In the genomic region with DNA sequence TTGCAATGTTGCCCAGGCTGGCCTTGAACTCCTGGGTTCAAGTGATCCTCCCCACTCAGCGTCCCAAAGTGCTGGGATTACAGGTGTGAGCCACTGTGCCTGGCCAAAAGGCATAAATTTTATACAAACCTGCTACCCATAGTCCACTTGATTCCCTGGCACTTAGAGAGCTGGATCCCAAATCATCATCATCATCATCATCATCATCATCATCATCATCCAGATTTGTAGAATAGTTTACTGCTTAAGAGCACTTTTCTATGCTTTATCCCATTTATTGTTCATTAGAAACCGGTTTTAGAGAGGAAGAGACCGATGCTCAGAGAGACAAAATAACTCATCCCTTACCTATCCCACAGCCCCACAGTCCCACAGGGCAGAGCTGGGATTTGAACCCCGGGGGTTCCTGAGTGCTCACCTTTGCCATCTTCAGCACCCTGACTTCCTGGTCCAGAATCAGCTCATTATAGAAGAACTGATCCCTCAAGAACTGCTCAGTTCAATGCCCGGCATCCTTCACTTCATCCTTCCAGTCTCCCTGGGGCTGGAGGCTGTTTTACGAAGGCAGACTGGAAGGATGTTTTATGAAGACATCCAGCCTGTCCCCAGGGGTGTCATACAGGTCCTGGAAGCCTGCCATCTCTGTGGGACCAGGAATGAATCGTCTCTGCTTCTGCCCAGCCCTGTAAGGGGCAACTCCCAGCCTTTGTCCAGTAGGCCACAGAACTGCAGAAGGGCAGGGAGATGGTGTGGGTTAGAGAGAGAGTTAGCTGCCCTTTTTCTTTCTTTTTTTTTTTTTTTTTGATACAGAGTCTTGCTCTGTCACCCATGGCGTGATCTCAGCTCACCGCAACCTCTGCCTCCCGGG, we compare ENCODE assay signal across 9 cellular contexts. TPM values are rescaled to one million over a fixed set of nuclear protein-coding genes. Genes with fewer than 3 reads are reported as not detected.
DNase-seq lines count a peak whose midpoint lies in the region; ATAC-seq and TF ChIP-seq lines count a peak whose summit lies in the region.
"Had no signal": no experiment of that assay in that cellular context is flagged by ENCODE, and none has a peak within 500 bp of the region (broad histone marks: within the 10 kb centered on the region; RNA-seq: fewer than 3 reads in every experiment).

No MANE protein-coding gene starts in this region.

- no peak overlapping the region for H2BK12ac ChIP-seq in mesenchymal stem cell (ENCODE audit: low read length in 2 of 2)

- 91% methylated on average over 8 of the region's 10 CpGs for WGBS in mesenchymal stem cell

- H3K36me3 Mint-ChIP-seq in CD4-positive, alpha-beta memory T cell, result no peaks in the 10 kb centered on the region

- H3K9me3 ChIP-seq in CD4-positive, alpha-beta memory T cell (ENCODE audit: control insufficient read depth in 1 of 2, low read length in 2 of 2), result no peaks in the 10 kb centered on the region
- no peaks in the 10 kb centered on the region for H3K9me3 ChIP-seq in OCI-LY3 (ENCODE audit: insufficient read depth, low read length)
- no peaks in the 10 kb centered on the region for H3K9me3 ChIP-seq in mesenchymal stem cell (ENCODE audit: control insufficient read depth, low read length)
- H3K9me3 ChIP-seq: adrenal gland had no signal

- no peak overlapping the region for H2BK120ac ChIP-seq in mesenchymal stem cell (ENCODE audit: low read depth, low read length)

- no peak overlapping the region for H2BK15ac ChIP-seq in mesenchymal stem cell (ENCODE audit: low read depth, poor library complexity, severe bottlenecking)

- no peaks in the 10 kb centered on the region for H3K79me1 ChIP-seq in mesenchymal stem cell (replicated peaks; ENCODE audit: low read length, poor library complexity, severe bottlenecking)

- ATAC-seq in GM21576 (IDR thresholded peaks at IDR 0.05; ENCODE audit: unreplicated experiment), result peak; percentile 7
- no peak for ATAC-seq in HG03139 (IDR thresholded peaks at IDR 0.05; ENCODE audit: unreplicated experiment)
- ATAC-seq in GM21526 (IDR thresholded peaks at IDR 0.05; ENCODE audit: low FRiP score, unreplicated experiment), result no peak

- H3K27ac Mint-ChIP-seq in CD4-positive, alpha-beta memory T cell, result peak overlapping the region in 6 of 7 donors; percentile 84 to 97 (median 93)

- H2BK5ac ChIP-seq in mesenchymal stem cell (ENCODE audit: low read depth, low read length, poor library complexity, severe bottlenecking), result no peak overlapping the region

- H4K8ac ChIP-seq in mesenchymal stem cell (ENCODE audit: low read length), result peak overlapping the region; percentile 52

- H3K4me1 Mint-ChIP-seq in CD4-positive, alpha-beta memory T cell, result peaks cover 6 to 12% (median 10%) of the 10 kb centered on the region in 4 donors

- H3K27ac ChIP-seq in CD4-positive, alpha-beta memory T cell (ENCODE audit: low read depth, low read length), result peak overlapping the region; percentile 66
- H3K27ac ChIP-seq in OCI-LY3 (ENCODE audit: low read length) (no peak overlapping the region), mesenchymal stem cell (ENCODE audit: low read length, poor library complexity, severe bottlenecking) (no peak overlapping the region)

- peak overlapping the region; percentile 98 for H3K4me2 ChIP-seq in OCI-LY3 (ENCODE audit: low read length)
- H3K4me2 ChIP-seq in mesenchymal stem cell (ENCODE audit: low read length, poor library complexity, severe bottlenecking), result no peak overlapping the region

- H2AFZ ChIP-seq in OCI-LY3 (ENCODE audit: low read depth, low read length) (peak overlapping the region; percentile 99), mesenchymal stem cell (ENCODE audit: low read depth, low read length) (no peak overlapping the region)

- CTCF ChIA-PET in CD4-positive, alpha-beta memory T cell (lab: Charles Lee; ENCODE audit: partially characterized antibody), result interaction anchor here (0.7 to 6.0 kb wide), 40 partner anchors 8 to 478 kb away, joined by 3 to 137 read pairs (median 4); partner anchors contain the start of genes HNF1A, OASL and POP5

- H3K9ac ChIP-seq in OCI-LY3 (ENCODE audit: low read length) (peak overlapping the region; percentile 73; the same call in 1 of the 2 replicates), mesenchymal stem cell (ENCODE audit: low read length) (peak overlapping the region; percentile 94)

- no peaks in the 10 kb centered on the region for H3K27me3 Mint-ChIP-seq in CD4-positive, alpha-beta memory T cell

- no peaks in the 10 kb centered on the region for H3K9me3 Mint-ChIP-seq in CD4-positive, alpha-beta memory T cell

- no peaks in the 10 kb centered on the region for H3K79me2 ChIP-seq in OCI-LY3 (ENCODE audit: low read length)

- no peaks in the 10 kb centered on the region for H3K27me3 ChIP-seq in CD4-positive, alpha-beta memory T cell (ENCODE audit: insufficient read depth, low read length)
- H3K27me3 ChIP-seq in OCI-LY3 (ENCODE audit: low read depth, low read length), result no peaks in the 10 kb centered on the region
- peaks cover 0 to 5% of the 10 kb centered on the region in 2 experiments for H3K27me3 ChIP-seq in mesenchymal stem cell (ENCODE audit: control insufficient read depth in 1 of 2, insufficient read depth in 1 of 2, low read length in 2 of 2)
- H3K27me3 ChIP-seq: adrenal gland had no signal

- H2AK5ac ChIP-seq in mesenchymal stem cell (ENCODE audit: low read length, severe bottlenecking), result no peak overlapping the region

- H4K20me1 ChIP-seq in OCI-LY3 (ENCODE audit: insufficient read depth, low read length), result no peaks in the 10 kb centered on the region

- no peak overlapping the region for H3K18ac ChIP-seq in mesenchymal stem cell (ENCODE audit: low read depth in 1 of 2, low read length in 2 of 2)

- no peak for TF ChIP-seq CTCF in OCI-LY3 (IDR thresholded peaks at IDR 0.05; ENCODE audit: low read depth, low read length)

- no peak overlapping the region for H3K23ac ChIP-seq in mesenchymal stem cell (ENCODE audit: low read length in 2 of 2)

- no peak overlapping the region for H3K4ac ChIP-seq in mesenchymal stem cell (ENCODE audit: low read depth in 1 of 2, low read length in 2 of 2)

- intact Hi-C loops in CD4-positive, alpha-beta memory T cell (cut with micrococcal nuclease), result no loop called here

- no peak overlapping the region for H4K91ac ChIP-seq in mesenchymal stem cell (ENCODE audit: low read length)

- DNase-seq in CD4-positive, alpha-beta memory T cell, result no peak
- DNase-seq in mesenchymal stem cell, result no peak
- DNase-seq in NCI-H524 (lab: John Stamatoyannopoulos, UW), result no peak
- no peak for DNase-seq in effector CD4-positive, alpha-beta T cell

- H3K14ac ChIP-seq in mesenchymal stem cell (ENCODE audit: low read length in 2 of 2), result no peak overlapping the region

- H3K4me3 Mint-ChIP-seq in CD4-positive, alpha-beta memory T cell, result peak overlapping the region in 6 of 8 donors; percentile 21 to 89 (median 84)

- no peaks in the 10 kb centered on the region for H3K36me3 ChIP-seq in CD4-positive, alpha-beta memory T cell (ENCODE audit: insufficient read depth, low read length)
- H3K36me3 ChIP-seq in OCI-LY3 (replicated peaks; ENCODE audit: low read depth, low read length) (no peaks in the 10 kb centered on the region), mesenchymal stem cell (ENCODE audit: control insufficient read depth in 1 of 2, insufficient read depth in 2 of 2, low read depth in 1 of 2, low read length in 2 of 2) (no peaks in the 10 kb centered on the region)
- H3K36me3 ChIP-seq: adrenal gland had no signal

- no peak overlapping the region for H3K4me3 ChIP-seq in CD4-positive, alpha-beta memory T cell (ENCODE audit: low read length in 2 of 2)
- peak overlapping the region; percentile 75 for H3K4me3 ChIP-seq in OCI-LY3 (ENCODE audit: low read length)
- no peak overlapping the region for H3K4me3 ChIP-seq in mesenchymal stem cell (ENCODE audit: insufficient read depth in 1 of 2, low read depth in 1 of 2, low read length in 2 of 2)

- peaks cover 4% of the 10 kb centered on the region for H3K4me1 ChIP-seq in CD4-positive, alpha-beta memory T cell (ENCODE audit: insufficient read depth, low read length)
- peaks cover 12% of the 10 kb centered on the region for H3K4me1 ChIP-seq in OCI-LY3 (ENCODE audit: low read length)
- H3K4me1 ChIP-seq in mesenchymal stem cell (ENCODE audit: control insufficient read depth, insufficient read depth, low read depth, low read length), result peaks cover 4% of the 10 kb centered on the region

- POLR2A ChIA-PET in CD4-positive, alpha-beta memory T cell (lab: Charles Lee; ENCODE audit: partially characterized antibody), result interaction anchor here (1.1 to 3.2 kb wide), 8 partner anchors 8 to 165 kb away, joined by 3 to 18 read pairs (median 8); partner anchors contain the start of genes C12orf43 and OASL

RNA-seq across cellular contexts. Expression of gene OASL, which starts 20.2 kb away (rescaled TPM):
- 1 to 10 TPM; 7.2 to 9.7 TPM for total RNA-seq in CD4-positive, alpha-beta memory T cell
- polyA plus RNA-seq in CD4-positive, alpha-beta memory T cell, result 1 to 10 TPM; 5.6 to 9.8 TPM
- 0.03 TPM for polyA plus RNA-seq in mesenchymal stem cell (2013, experiment 1 of 2)
- polyA plus RNA-seq in mesenchymal stem cell (2013, experiment 2 of 2), result 0.01 TPM

RNA-seq across cellular contexts. Expression of gene C12orf43, which starts 43.0 kb away (rescaled TPM):
- total RNA-seq in CD4-positive, alpha-beta memory T cell, result 10 to 100 TPM; 13.8 to 15.4 TPM
- polyA plus RNA-seq in CD4-positive, alpha-beta memory T cell, result 10 to 100 TPM; 16.2 to 17.6 TPM
- 13.2 TPM for polyA plus RNA-seq in mesenchymal stem cell (2013, experiment 1 of 2)
- polyA plus RNA-seq in mesenchymal stem cell (2013, experiment 2 of 2), result 14.1 TPM
